8 cellular contexts compared by ENCODE assay signal in genomic region chr9:42852133-42852532, GRCh38.
DNase-seq lines count a peak whose midpoint lies in the region; ATAC-seq and TF ChIP-seq lines count a peak whose summit lies in the region.

No MANE protein-coding gene starts in this region.

- no peak for TF ChIP-seq EP300 in stomach (IDR thresholded peaks at IDR 0.05)

- H2AFZ ChIP-seq in PC-3 (ENCODE audit: low read length), result no peak overlapping the region

- in situ Hi-C loops in gastrocnemius medialis (cut with MboI; ENCODE audit: low sequenced_read_pairs in 4 of 4), result no loop called here

- no TSS peak for BruUV-seq in PC-3 (replicated peaks; lab: Mats Ljungman, UMichigan)

- TF ChIP-seq POLR2A in gastrocnemius medialis (IDR thresholded peaks at IDR 0.05) (no peak), stomach (IDR thresholded peaks at IDR 0.05) (no peak)

- CTCF ChIA-PET in PC-3 (lab: Charles Lee), result no interaction called here

- H3K27me3 ChIP-seq in PC-3 (ENCODE audit: low read length) (no peaks in the 10 kb centered on the region), gastrocnemius medialis (no peaks in the 10 kb centered on the region), stomach (peaks cover 0 to 19% (median 0%) of the 10 kb centered on the region in 3 donors)

- H3K9me3 ChIP-seq in PC-3 (ENCODE audit: low read length), result no peaks in the 10 kb centered on the region
- H3K9me3 ChIP-seq in mucosa of descending colon, result no peaks in the 10 kb centered on the region
- H3K9me3 ChIP-seq in gastrocnemius medialis, result no peaks in the 10 kb centered on the region
- H3K9me3 ChIP-seq in stomach, result peaks cover 0 to 10% (median 0%) of the 10 kb centered on the region in 4 donors

- H3K4me3 ChIP-seq in PC-3 (ENCODE audit: low read length) (no peak overlapping the region), mucosa of descending colon (no peak overlapping the region), gastrocnemius medialis (peak overlapping the region in 2 of 4 donors; percentile 17 to 24), stomach (peak overlapping the region in 1 of 4 donors; percentile 23)

- peak; percentile 88 for ATAC-seq in GM21723 (IDR thresholded peaks at IDR 0.05; ENCODE audit: unreplicated experiment)
- no peak for ATAC-seq in PC-3
- no peak for ATAC-seq in mucosa of descending colon
- no peak for ATAC-seq in HG03039 (IDR thresholded peaks at IDR 0.05; ENCODE audit: unreplicated experiment)
- no peak for ATAC-seq in gastrocnemius medialis

- H4K20me1 ChIP-seq in PC-3 (ENCODE audit: low read length), result no peaks in the 10 kb centered on the region

- H3K36me3 ChIP-seq in PC-3 (ENCODE audit: low read depth, low read length), result no peaks in the 10 kb centered on the region
- H3K36me3 ChIP-seq in mucosa of descending colon (ENCODE audit: low read depth), result no peaks in the 10 kb centered on the region
- no peaks in the 10 kb centered on the region for H3K36me3 ChIP-seq in gastrocnemius medialis
- H3K36me3 ChIP-seq in stomach, result no peaks in the 10 kb centered on the region

- TF ChIP-seq CTCF in PC-3 (conservative IDR thresholded peaks at IDR 0.05; ENCODE audit: low read depth, low read length) (0 out of 2 replicates have a peak, but pooled peaks have one; percentile 16), mucosa of descending colon (IDR thresholded peaks at IDR 0.05) (no peak), gastrocnemius medialis (IDR thresholded peaks at IDR 0.05 in 4 of 5, conservative IDR thresholded peaks at IDR 0.05 in 1 of 5) (no peak), stomach (IDR thresholded peaks at IDR 0.05) (no peak)

- H3K9me2 ChIP-seq in PC-3 (replicated peaks; ENCODE audit: low read length), result no peaks in the 10 kb centered on the region

- no peaks in the 10 kb centered on the region for H3F3A ChIP-seq in PC-3 (ENCODE audit: low read length, unreplicated experiment)

- no peaks in the 10 kb centered on the region for H3K4me1 ChIP-seq in PC-3 (ENCODE audit: insufficient read depth, low read length)
- H3K4me1 ChIP-seq in mucosa of descending colon (ENCODE audit: low read depth), result no peaks in the 10 kb centered on the region
- H3K4me1 ChIP-seq in gastrocnemius medialis, result no peaks in the 10 kb centered on the region
- no peaks in the 10 kb centered on the region for H3K4me1 ChIP-seq in stomach

- DNase-seq in Ammon's horn (ENCODE audit: low spot score) (peak; percentile 51), PC-3 (peak; percentile 32), epithelial cell of prostate (ENCODE audit: low read depth, low spot score) (peak; percentile 14), mucosa of descending colon (peak in 2 of 3 donors; percentile 9 to 24), gastrocnemius medialis (no peak), stomach (no peak)

- H3K9ac ChIP-seq in PC-3 (ENCODE audit: low read length), result no peak overlapping the region

- no peak overlapping the region for H3K27ac ChIP-seq in PC-3 (ENCODE audit: low read length)
- H3K27ac ChIP-seq in epithelial cell of prostate, result no peak overlapping the region
- H3K27ac ChIP-seq in gastrocnemius medialis, result no peak overlapping the region
- H3K27ac ChIP-seq in stomach, result no peak overlapping the region

- no peak overlapping the region for H3K4me2 ChIP-seq in PC-3 (ENCODE audit: low read length)

- WGBS in stomach, 5 donors, result 4 to 24% (median 8%) methylated on average over 4 to 38 of the region's 38 CpGs

- intact Hi-C loops in PC-3 (cut with micrococcal nuclease), result no loop called here
- intact Hi-C loops in mucosa of descending colon (cut with DNase I, micrococcal nuclease), result no loop called here
- intact Hi-C loops in gastrocnemius medialis (cut with DNase I; ENCODE audit: low total_unique reads), result no loop called here
- intact Hi-C loops in stomach (cut with DNase I; ENCODE audit: low total_unique reads), result no loop called here

- POLR2A ChIA-PET in PC-3 (lab: Charles Lee; ENCODE audit: unreplicated experiment), result no interaction called here

- no peaks in the 10 kb centered on the region for H3K79me2 ChIP-seq in PC-3 (ENCODE audit: low read length)

Comparison
In these comparisons a context has a peak if more than half of its experiments do, and no peak if none do; other contexts are left out.
1. DNase-seq: peak in Ammon's horn (single experiment), PC-3 (single experiment), epithelial cell of prostate (single experiment) and mucosa of descending colon (2 of 3); none in gastrocnemius medialis (0 of 2) and stomach (single experiment).